ENCODE assay signal across 21 cellular contexts in genomic region chr7:19853261-19853832, GRCh38.
DNase-seq lines count a peak whose midpoint lies in the region; ATAC-seq, FAIRE-seq and TF ChIP-seq lines count a peak whose summit lies in the region.
"Had no signal": no experiment of that assay in that cellular context is flagged by ENCODE, and none has a peak within 500 bp of the region (broad histone marks: within the 10 kb centered on the region; RNA-seq: fewer than 3 reads in every experiment).

No MANE protein-coding gene starts in this region.

- H3K9me2 ChIP-seq in PC-3 (replicated peaks; ENCODE audit: low read length): no peaks in the 10 kb centered on the region

- intact Hi-C loops in PC-3 (cut with micrococcal nuclease): no loop called here

- TF ChIP-seq CTCF in PC-3 (conservative IDR thresholded peaks at IDR 0.05; ENCODE audit: low read depth, low read length): no peak
- TF ChIP-seq CTCF in bronchial epithelial cell (IDR thresholded peaks at IDR 0.05; ENCODE audit: insufficient read depth, low read length, severe bottlenecking): no peak
- no peak for TF ChIP-seq CTCF in retinal pigment epithelial cell (conservative IDR thresholded peaks at IDR 0.05; ENCODE audit: low read depth, low read length)
- no peak for TF ChIP-seq CTCF in progenitor cell of endocrine pancreas (IDR thresholded peaks at IDR 0.05; ENCODE audit: unreplicated experiment)
- no peak for TF ChIP-seq CTCF in right atrium auricular region (IDR thresholded peaks at IDR 0.05)

- H3K27ac Mint-ChIP-seq in progenitor cell of endocrine pancreas: no peak overlapping the region
- H3K27ac Mint-ChIP-seq: CD4-positive, alpha-beta T cell; H9 had no signal

- H3K9me3 ChIP-seq in PC-3 (ENCODE audit: low read length) (no peaks in the 10 kb centered on the region), right atrium auricular region (no peaks in the 10 kb centered on the region)
- H3K9me3 ChIP-seq: A549 had no signal

- no peak overlapping the region for H3K4me3 Mint-ChIP-seq in progenitor cell of endocrine pancreas (ENCODE audit: low read depth)
- H3K4me3 Mint-ChIP-seq: CD4-positive, alpha-beta T cell; H9 had no signal

- no peak overlapping the region for H3K27ac ChIP-seq in PC-3 (ENCODE audit: low read length)
- H3K27ac ChIP-seq in right atrium auricular region: no peak overlapping the region
- H3K27ac ChIP-seq: 22Rv1, A549, C4-2B had no signal

- CTCF ChIA-PET in PC-3 (lab: Charles Lee): no interaction called here

- no peak overlapping the region for H3K9ac ChIP-seq in PC-3 (ENCODE audit: low read length)

- peaks cover 13% of the 10 kb centered on the region for H3K27me3 Mint-ChIP-seq in progenitor cell of endocrine pancreas
- H3K27me3 Mint-ChIP-seq: CD4-positive, alpha-beta T cell had no signal

- BruUV-seq in PC-3 (replicated peaks; lab: Mats Ljungman, UMichigan): no TSS peak

- H3K4me1 ChIP-seq in PC-3 (ENCODE audit: insufficient read depth, low read length) (peaks cover 25% of the 10 kb centered on the region), right atrium auricular region (no peaks in the 10 kb centered on the region)

- H3K4me2 ChIP-seq in PC-3 (ENCODE audit: low read length): no peak overlapping the region
- H3K4me2 ChIP-seq: A549 had no signal

- H3F3A ChIP-seq in PC-3 (ENCODE audit: low read length, unreplicated experiment): no peaks in the 10 kb centered on the region

- no peak overlapping the region for H2AFZ ChIP-seq in PC-3 (ENCODE audit: low read length)

- peaks cover 7% of the 10 kb centered on the region for H3K9me3 Mint-ChIP-seq in progenitor cell of endocrine pancreas (ENCODE audit: low read depth)
- H3K9me3 Mint-ChIP-seq: CD4-positive, alpha-beta T cell; H9 had no signal

- H3K27me3 ChIP-seq in PC-3 (ENCODE audit: low read length) (no peaks in the 10 kb centered on the region), bronchial epithelial cell (ENCODE audit: control insufficient read depth, insufficient read depth, low read length) (no peaks in the 10 kb centered on the region), right atrium auricular region (no peaks in the 10 kb centered on the region)

- POLR2A ChIA-PET in PC-3 (lab: Charles Lee; ENCODE audit: unreplicated experiment): no interaction called here

- no peak for FAIRE-seq in bronchial epithelial cell (lab: Jason Lieb, UNC)
- FAIRE-seq: A549, D721Med, GM12892, GM18507 had no signal

- H3K36me3 ChIP-seq in PC-3 (ENCODE audit: low read depth, low read length) (no peaks in the 10 kb centered on the region), bronchial epithelial cell (ENCODE audit: control insufficient read depth, insufficient read depth, low read length) (no peaks in the 10 kb centered on the region), right atrium auricular region (no peaks in the 10 kb centered on the region)

- H3K4me3 ChIP-seq in PC-3 (ENCODE audit: low read length) (no peak overlapping the region), bronchial epithelial cell (ENCODE audit: low read depth, low read length) (no peak overlapping the region), retinal pigment epithelial cell (ENCODE audit: low read length) (no peak overlapping the region), right atrium auricular region (no peak overlapping the region)
- H3K4me3 ChIP-seq: A549 had no signal

- peak; percentile 2 for DNase-seq in NCI-H2171 treated with DMSO at 0.1 percent for 48 hours (lab: John Stamatoyannopoulos, UW)
- no peak for DNase-seq in NCI-H2171 (lab: John Stamatoyannopoulos, UW)
- peak; percentile 53 for DNase-seq in PC-3
- peak; percentile 43 for DNase-seq in bronchial epithelial cell (ENCODE audit: low read depth)
- peak; percentile 4 for DNase-seq in retinal pigment epithelial cell (ENCODE audit: low read depth)
- DNase-seq in progenitor cell of endocrine pancreas (ENCODE audit: low spot score, unreplicated experiment): no peak
- DNase-seq in right atrium auricular region (ENCODE audit: low spot score): no peak
- DNase-seq: AML-193; Caco-2; CD4-positive, alpha-beta T cell; DND-41; GDM1; GOT3; H9 had no signal

- no peaks in the 10 kb centered on the region for H3K79me2 ChIP-seq in PC-3 (ENCODE audit: low read length)

- ATAC-seq in PC-3 (peak; percentile 91), GM18870 (IDR thresholded peaks at IDR 0.05; ENCODE audit: unreplicated experiment) (no peak)
- ATAC-seq: A549 had no signal

- H3K4me1 Mint-ChIP-seq in progenitor cell of endocrine pancreas (ENCODE audit: low read depth): peaks cover 4% of the 10 kb centered on the region

- no peaks in the 10 kb centered on the region for H4K20me1 ChIP-seq in PC-3 (ENCODE audit: low read length)

- H3K36me3 Mint-ChIP-seq in progenitor cell of endocrine pancreas (ENCODE audit: insufficient read depth): no peaks in the 10 kb centered on the region

Comparison
In these comparisons a context has a peak if more than half of its experiments do, and no peak if none do; other contexts are left out.
1. DNase-seq: peak in NCI-H2171 treated with DMSO at 0.1 percent for 48 hours (single experiment), PC-3 (single experiment), bronchial epithelial cell (single experiment) and retinal pigment epithelial cell (single experiment); none in NCI-H2171 (single experiment), progenitor cell of endocrine pancreas (single experiment) and right atrium auricular region (single experiment).